In the genomic region with DNA sequence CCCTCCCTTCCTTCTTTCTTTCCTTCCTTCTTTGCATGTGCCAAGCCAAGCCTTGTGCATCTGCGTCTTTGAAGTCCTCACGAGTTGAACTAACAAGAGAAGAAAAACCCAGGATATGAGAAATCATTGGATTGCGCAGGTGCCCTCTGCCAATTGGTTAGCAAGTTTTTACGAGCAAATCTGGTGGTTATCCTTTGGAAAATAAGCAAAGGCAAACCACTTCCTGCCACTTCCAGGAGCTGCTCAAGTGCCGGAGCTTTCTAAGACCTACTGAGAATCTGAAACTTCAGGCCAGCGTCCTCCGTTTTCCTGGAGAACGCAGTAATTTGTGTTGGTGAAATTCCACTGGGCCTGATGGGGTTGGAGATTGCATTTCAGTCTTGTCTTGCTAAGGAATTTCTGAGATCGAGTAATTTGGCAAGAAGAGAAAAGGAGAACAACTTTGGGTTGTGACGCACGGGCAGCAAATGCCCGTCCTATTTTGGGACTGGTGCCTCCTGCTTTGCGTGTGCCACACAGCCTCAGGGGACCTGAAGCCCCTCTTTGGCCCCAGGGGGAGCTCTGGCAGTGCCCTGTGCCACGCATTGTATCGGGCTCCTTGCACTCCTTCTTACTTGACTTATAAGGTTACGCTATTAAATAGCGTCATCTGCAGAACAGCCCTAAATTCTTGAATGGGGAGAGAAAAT, we compare ENCODE assay signal across 10 cellular contexts. TPM values are rescaled to one million over a fixed set of nuclear protein-coding genes. Genes with fewer than 3 reads are reported as not detected.
DNase-seq lines count a peak whose midpoint lies in the region; ATAC-seq and TF ChIP-seq lines count a peak whose summit lies in the region.
"Had no signal": no experiment of that assay in that cellular context is flagged by ENCODE, and none has a peak within 500 bp of the region (broad histone marks: within the 10 kb centered on the region; RNA-seq: fewer than 3 reads in every experiment).

No MANE protein-coding gene starts in this region.

- H3K4me1 ChIP-seq in fibroblast of lung (ENCODE audit: control insufficient read depth, extremely low read depth, insufficient read depth, low read length): peaks cover 6% of the 10 kb centered on the region

- no peak overlapping the region for H2AFZ ChIP-seq in fibroblast of lung (ENCODE audit: low read length)

- peaks cover 16% of the 10 kb centered on the region for H3K36me3 Mint-ChIP-seq in stimulated activated memory B cell treated with anti-CD40 and anti-IgM and Interleukin-4, amounts not matched to agents 10 μg/mL and 1 μg/mL and 100 μg/mL, for 72 hours

- TF ChIP-seq CTCF in fibroblast of lung (conservative IDR thresholded peaks at IDR 0.05 in 1 of 2, IDR thresholded peaks at IDR 0.05 in 1 of 2; ENCODE audit: low read depth in 1 of 2, low read length in 2 of 2): no peak

- no peaks in the 10 kb centered on the region for H4K20me1 ChIP-seq in fibroblast of lung (ENCODE audit: control insufficient read depth, extremely low read depth, insufficient read depth, low read length)

- H3K9me3 ChIP-seq in fibroblast of lung (ENCODE audit: control insufficient read depth, insufficient read depth, low read depth, low read length): no peaks in the 10 kb centered on the region

- no peak overlapping the region for H3K9ac ChIP-seq in fibroblast of lung (ENCODE audit: insufficient read depth, low read length)

- H3K4me3 ChIP-seq in fibroblast of lung (replicated peaks in 1 of 4; ENCODE audit: control extremely low read depth in 1 of 4, insufficient read depth in 1 of 4, low read depth in 3 of 4, low read length in 4 of 4): no peak overlapping the region

- H3K4me3 Mint-ChIP-seq in stimulated activated memory B cell treated with anti-CD40 and anti-IgM and Interleukin-4, amounts not matched to agents 10 μg/mL and 1 μg/mL and 100 μg/mL, for 72 hours: peak overlapping the region; percentile 67
- H3K4me3 Mint-ChIP-seq: activated CD4-positive, alpha-beta T cell treated with anti-CD3 and anti-CD28 coated beads, Interleukin-2, amount 10 ng/mL, durations not matched to agents 24 days and 14 days had no signal

- H3K27ac Mint-ChIP-seq in stimulated activated memory B cell treated with anti-CD40 and anti-IgM and Interleukin-4, amounts not matched to agents 10 μg/mL and 1 μg/mL and 100 μg/mL, for 72 hours: peak overlapping the region; percentile 92
- H3K27ac Mint-ChIP-seq: activated CD4-positive, alpha-beta T cell treated with anti-CD3 and anti-CD28 coated beads, Interleukin-2, amount 10 ng/mL, durations not matched to agents 24 days and 14 days had no signal

- no peaks in the 10 kb centered on the region for H3K79me2 ChIP-seq in fibroblast of lung (ENCODE audit: control insufficient read depth, insufficient read depth, low read length)

- H3K36me3 ChIP-seq in fibroblast of lung (ENCODE audit: control insufficient read depth, insufficient read depth, low read length): no peaks in the 10 kb centered on the region

- DNase-seq in HCEC 1CT (peak; percentile 58), T1000 (lab: John Stamatoyannopoulos, UW) (peak; percentile 48), fibroblast of lung (ENCODE audit: low read depth in 2 of 2) (peak; percentile 57 to 93), NCI-H1436 (lab: John Stamatoyannopoulos, UW) (no peak), OCI-M1 (lab: John Stamatoyannopoulos, UW) (no peak), hippocampal formation (lab: John Stamatoyannopoulos, UW) (no peak)
- DNase-seq: activated CD4-positive, alpha-beta T cell treated with anti-CD3 and anti-CD28 coated beads, Interleukin-2, amount 10 ng/mL, durations not matched to agents 24 days and 14 days; NCI-H2081 treated with DMSO at 0.1 percent for 48 hours had no signal

- peaks cover 93% of the 10 kb centered on the region for H3K4me1 Mint-ChIP-seq in stimulated activated memory B cell treated with anti-CD40 and anti-IgM and Interleukin-4, amounts not matched to agents 10 μg/mL and 1 μg/mL and 100 μg/mL, for 72 hours

- H3K27me3 Mint-ChIP-seq in stimulated activated memory B cell treated with anti-CD40 and anti-IgM and Interleukin-4, amounts not matched to agents 10 μg/mL and 1 μg/mL and 100 μg/mL, for 72 hours: no peaks in the 10 kb centered on the region
- H3K27me3 Mint-ChIP-seq: activated CD4-positive, alpha-beta T cell treated with anti-CD3 and anti-CD28 coated beads, Interleukin-2, amount 10 ng/mL, durations not matched to agents 24 days and 14 days had no signal

- ATAC-seq in stimulated activated memory B cell treated with anti-CD40 and anti-IgM and Interleukin-4, amounts not matched to agents 10 μg/mL and 1 μg/mL and 100 μg/mL, for 72 hours: peak; percentile 95
- ATAC-seq in HG02938 (IDR thresholded peaks at IDR 0.05; ENCODE audit: unreplicated experiment): no peak

- peak overlapping the region; percentile 67 for H3K27ac ChIP-seq in fibroblast of lung (ENCODE audit: insufficient read depth, low read length)

- H3K9me3 Mint-ChIP-seq in stimulated activated memory B cell treated with anti-CD40 and anti-IgM and Interleukin-4, amounts not matched to agents 10 μg/mL and 1 μg/mL and 100 μg/mL, for 72 hours: no peaks in the 10 kb centered on the region
- H3K9me3 Mint-ChIP-seq: activated CD4-positive, alpha-beta T cell treated with anti-CD3 and anti-CD28 coated beads, Interleukin-2, amount 10 ng/mL, durations not matched to agents 24 days and 14 days had no signal

- no peaks in the 10 kb centered on the region for H3K27me3 ChIP-seq in fibroblast of lung (ENCODE audit: control insufficient read depth, insufficient read depth, low read length)

- H3K4me2 ChIP-seq in fibroblast of lung (ENCODE audit: extremely low read depth, insufficient read depth, low read length): peak overlapping the region; percentile 23

RNA-seq across cellular contexts. Expression of gene CMIP, which starts 56.4 kb away (rescaled TPM):
- 2.8 and 5.1 TPM in 2 replicates for total RNA-seq in fibroblast of lung
- polyA plus RNA-seq in fibroblast of lung: 1.9 and 3.5 TPM in 2 replicates
- polyA plus RNA-seq in fibroblast of lung (2012): 9.2 and 12.4 TPM in 2 replicates
- polyA minus RNA-seq in fibroblast of lung (ENCODE audit: low replicate concordance): 24.9 and 28.8 TPM in 2 replicates

Comparison
In these comparisons a context has a peak if more than half of its experiments do, and no peak if none do; other contexts are left out.
1. DNase-seq: peak in HCEC 1CT (single experiment), T1000 (single experiment) and fibroblast of lung (2 of 2); none in NCI-H1436 (single experiment), OCI-M1 (single experiment) and hippocampal formation (0 of 2).